2 cellular contexts compared by ENCODE assay signal in genomic region chr19:5369962-5370367, GRCh38.
TF ChIP-seq lines count a peak whose summit lies in the region.

No MANE protein-coding gene starts in this region.

TF ChIP-seq in A549, 52 proteins besides CTCF, POLR2A, EP300 and RAD21 (continued from another document):
- TF ChIP-seq, protein P1, sequence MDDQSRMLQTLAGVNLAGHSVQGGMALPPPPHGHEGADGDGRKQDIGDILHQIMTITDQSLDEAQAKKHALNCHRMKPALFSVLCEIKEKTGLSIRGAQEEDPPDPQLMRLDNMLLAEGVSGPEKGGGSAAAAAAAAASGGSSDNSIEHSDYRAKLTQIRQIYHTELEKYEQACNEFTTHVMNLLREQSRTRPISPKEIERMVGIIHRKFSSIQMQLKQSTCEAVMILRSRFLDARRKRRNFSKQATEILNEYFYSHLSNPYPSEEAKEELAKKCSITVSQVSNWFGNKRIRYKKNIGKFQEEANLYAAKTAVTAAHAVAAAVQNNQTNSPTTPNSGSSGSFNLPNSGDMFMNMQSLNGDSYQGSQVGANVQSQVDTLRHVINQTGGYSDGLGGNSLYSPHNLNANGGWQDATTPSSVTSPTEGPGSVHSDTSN (IDR thresholded peaks at IDR 0.05), result no peak
- peak; percentile 55 for TF ChIP-seq SMC3 (IDR thresholded peaks at IDR 0.05)
- no peak for TF ChIP-seq EHMT2 (IDR thresholded peaks at IDR 0.05; ENCODE audit: low read depth)
- TF ChIP-seq ESRRA (IDR thresholded peaks at IDR 0.05; ENCODE audit: borderline replicate concordance, low read length), result no peak
- TF ChIP-seq HDAC2 (IDR thresholded peaks at IDR 0.05), result no peak
- TF ChIP-seq CEBPB (IDR thresholded peaks at IDR 0.05), result no peak

TF ChIP-seq in K562, 482 proteins besides CTCF, POLR2A, EP300 and RAD21 (continued from another document):
- no peak for TF ChIP-seq GTF2A2 (tag; IDR thresholded peaks at IDR 0.05)
- TF ChIP-seq EGR1 (conservative IDR thresholded peaks at IDR 0.05), result peak; percentile 49
- peak; percentile 28; the same call in 1 of the 2 replicates for TF ChIP-seq DPF2 (IDR thresholded peaks at IDR 0.05)
- no peak for TF ChIP-seq TAF15 (IDR thresholded peaks at IDR 0.05; ENCODE audit: low read depth, low read length)
- TF ChIP-seq TBL1XR1 (IDR thresholded peaks at IDR 0.05; ENCODE audit: low read length in 2 of 2), result no peak
- TF ChIP-seq ZFP36 (IDR thresholded peaks at IDR 0.05; ENCODE audit: low read depth, low read length, partially characterized antibody), result peak; percentile 93
- 0 out of 2 replicates have a peak, but pooled peaks have one; percentile 3 for TF ChIP-seq ZBTB26 (CRISPR knock-in tag; IDR thresholded peaks at IDR 0.05)
- peak; percentile 51 for TF ChIP-seq PKNOX1 (IDR thresholded peaks at IDR 0.05)
- TF ChIP-seq, protein P2, sequence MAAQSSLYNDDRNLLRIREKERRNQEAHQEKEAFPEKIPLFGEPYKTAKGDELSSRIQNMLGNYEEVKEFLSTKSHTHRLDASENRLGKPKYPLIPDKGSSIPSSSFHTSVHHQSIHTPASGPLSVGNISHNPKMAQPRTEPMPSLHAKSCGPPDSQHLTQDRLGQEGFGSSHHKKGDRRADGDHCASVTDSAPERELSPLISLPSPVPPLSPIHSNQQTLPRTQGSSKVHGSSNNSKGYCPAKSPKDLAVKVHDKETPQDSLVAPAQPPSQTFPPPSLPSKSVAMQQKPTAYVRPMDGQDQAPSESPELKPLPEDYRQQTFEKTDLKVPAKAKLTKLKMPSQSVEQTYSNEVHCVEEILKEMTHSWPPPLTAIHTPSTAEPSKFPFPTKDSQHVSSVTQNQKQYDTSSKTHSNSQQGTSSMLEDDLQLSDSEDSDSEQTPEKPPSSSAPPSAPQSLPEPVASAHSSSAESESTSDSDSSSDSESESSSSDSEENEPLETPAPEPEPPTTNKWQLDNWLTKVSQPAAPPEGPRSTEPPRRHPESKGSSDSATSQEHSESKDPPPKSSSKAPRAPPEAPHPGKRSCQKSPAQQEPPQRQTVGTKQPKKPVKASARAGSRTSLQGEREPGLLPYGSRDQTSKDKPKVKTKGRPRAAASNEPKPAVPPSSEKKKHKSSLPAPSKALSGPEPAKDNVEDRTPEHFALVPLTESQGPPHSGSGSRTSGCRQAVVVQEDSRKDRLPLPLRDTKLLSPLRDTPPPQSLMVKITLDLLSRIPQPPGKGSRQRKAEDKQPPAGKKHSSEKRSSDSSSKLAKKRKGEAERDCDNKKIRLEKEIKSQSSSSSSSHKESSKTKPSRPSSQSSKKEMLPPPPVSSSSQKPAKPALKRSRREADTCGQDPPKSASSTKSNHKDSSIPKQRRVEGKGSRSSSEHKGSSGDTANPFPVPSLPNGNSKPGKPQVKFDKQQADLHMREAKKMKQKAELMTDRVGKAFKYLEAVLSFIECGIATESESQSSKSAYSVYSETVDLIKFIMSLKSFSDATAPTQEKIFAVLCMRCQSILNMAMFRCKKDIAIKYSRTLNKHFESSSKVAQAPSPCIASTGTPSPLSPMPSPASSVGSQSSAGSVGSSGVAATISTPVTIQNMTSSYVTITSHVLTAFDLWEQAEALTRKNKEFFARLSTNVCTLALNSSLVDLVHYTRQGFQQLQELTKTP (IDR thresholded peaks at IDR 0.05; ENCODE audit: low read depth in 1 of 2, partially characterized antibody in 2 of 2), result peak in 1 of 2 experiments; percentile 51
- TF ChIP-seq, protein P3, sequence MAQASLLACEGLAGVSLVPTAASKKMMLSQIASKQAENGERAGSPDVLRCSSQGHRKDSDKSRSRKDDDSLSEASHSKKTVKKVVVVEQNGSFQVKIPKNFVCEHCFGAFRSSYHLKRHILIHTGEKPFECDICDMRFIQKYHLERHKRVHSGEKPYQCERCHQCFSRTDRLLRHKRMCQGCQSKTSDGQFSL (CRISPR knock-in tag; IDR thresholded peaks at IDR 0.05), result no peak
- TF ChIP-seq, protein P3 (tag; IDR thresholded peaks at IDR 0.05), result no peak
- TF ChIP-seq DACH1 (IDR thresholded peaks at IDR 0.05; ENCODE audit: partially characterized antibody), result no peak
- peak; percentile 64; the same call in 1 of the 2 replicates for TF ChIP-seq XRCC5 (IDR thresholded peaks at IDR 0.05; ENCODE audit: low read depth, low read length)
- TF ChIP-seq RBFOX2 (IDR thresholded peaks at IDR 0.05; ENCODE audit: low read depth, low read length), result 0 out of 2 replicates have a peak, but pooled peaks have one; percentile 17
- no peak for TF ChIP-seq E2F1 (CRISPR knock-in tag; IDR thresholded peaks at IDR 0.05)
- TF ChIP-seq TOE1 (IDR thresholded peaks at IDR 0.05; ENCODE audit: borderline replicate concordance), result 0 out of 2 replicates have a peak, but pooled peaks have one; percentile 22
- TF ChIP-seq TOE1 (CRISPR knock-in tag; IDR thresholded peaks at IDR 0.05; ENCODE audit: borderline replicate concordance, low read depth), result no peak
- 0 out of 2 replicates have a peak, but pooled peaks have one; percentile 29 for TF ChIP-seq CREM (IDR thresholded peaks at IDR 0.05; ENCODE audit: low read depth)
- peak; percentile 69; the same call in 1 of the 2 replicates for TF ChIP-seq CTBP1 (IDR thresholded peaks at IDR 0.05; ENCODE audit: borderline replicate concordance)
- TF ChIP-seq KDM4B (IDR thresholded peaks at IDR 0.05; ENCODE audit: borderline replicate concordance in 2 of 2, low read depth in 1 of 2), result 0 out of 4 replicates have a peak, but pooled peaks of 1 of the 2 experiments have one; percentile 36
- TF ChIP-seq EHMT2 (IDR thresholded peaks at IDR 0.05), result peak; percentile 28
- peak; percentile 28 to 84; a peak in 3 of 4 replicates for TF ChIP-seq RCOR1 (IDR thresholded peaks at IDR 0.05; ENCODE audit: borderline replicate concordance in 1 of 2, low read depth in 2 of 2, low read length in 2 of 2)
- no peak for TF ChIP-seq ZNF75A (CRISPR knock-in tag; IDR thresholded peaks at IDR 0.05)
- peak; percentile 53 to 74; a peak in 3 of 4 replicates for TF ChIP-seq KDM1A (IDR thresholded peaks at IDR 0.05)
- TF ChIP-seq, protein P4, sequence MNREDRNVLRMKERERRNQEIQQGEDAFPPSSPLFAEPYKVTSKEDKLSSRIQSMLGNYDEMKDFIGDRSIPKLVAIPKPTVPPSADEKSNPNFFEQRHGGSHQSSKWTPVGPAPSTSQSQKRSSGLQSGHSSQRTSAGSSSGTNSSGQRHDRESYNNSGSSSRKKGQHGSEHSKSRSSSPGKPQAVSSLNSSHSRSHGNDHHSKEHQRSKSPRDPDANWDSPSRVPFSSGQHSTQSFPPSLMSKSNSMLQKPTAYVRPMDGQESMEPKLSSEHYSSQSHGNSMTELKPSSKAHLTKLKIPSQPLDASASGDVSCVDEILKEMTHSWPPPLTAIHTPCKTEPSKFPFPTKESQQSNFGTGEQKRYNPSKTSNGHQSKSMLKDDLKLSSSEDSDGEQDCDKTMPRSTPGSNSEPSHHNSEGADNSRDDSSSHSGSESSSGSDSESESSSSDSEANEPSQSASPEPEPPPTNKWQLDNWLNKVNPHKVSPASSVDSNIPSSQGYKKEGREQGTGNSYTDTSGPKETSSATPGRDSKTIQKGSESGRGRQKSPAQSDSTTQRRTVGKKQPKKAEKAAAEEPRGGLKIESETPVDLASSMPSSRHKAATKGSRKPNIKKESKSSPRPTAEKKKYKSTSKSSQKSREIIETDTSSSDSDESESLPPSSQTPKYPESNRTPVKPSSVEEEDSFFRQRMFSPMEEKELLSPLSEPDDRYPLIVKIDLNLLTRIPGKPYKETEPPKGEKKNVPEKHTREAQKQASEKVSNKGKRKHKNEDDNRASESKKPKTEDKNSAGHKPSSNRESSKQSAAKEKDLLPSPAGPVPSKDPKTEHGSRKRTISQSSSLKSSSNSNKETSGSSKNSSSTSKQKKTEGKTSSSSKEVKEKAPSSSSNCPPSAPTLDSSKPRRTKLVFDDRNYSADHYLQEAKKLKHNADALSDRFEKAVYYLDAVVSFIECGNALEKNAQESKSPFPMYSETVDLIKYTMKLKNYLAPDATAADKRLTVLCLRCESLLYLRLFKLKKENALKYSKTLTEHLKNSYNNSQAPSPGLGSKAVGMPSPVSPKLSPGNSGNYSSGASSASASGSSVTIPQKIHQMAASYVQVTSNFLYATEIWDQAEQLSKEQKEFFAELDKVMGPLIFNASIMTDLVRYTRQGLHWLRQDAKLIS (CRISPR knock-in tag; IDR thresholded peaks at IDR 0.05), result no peak
- TF ChIP-seq, protein P5, sequence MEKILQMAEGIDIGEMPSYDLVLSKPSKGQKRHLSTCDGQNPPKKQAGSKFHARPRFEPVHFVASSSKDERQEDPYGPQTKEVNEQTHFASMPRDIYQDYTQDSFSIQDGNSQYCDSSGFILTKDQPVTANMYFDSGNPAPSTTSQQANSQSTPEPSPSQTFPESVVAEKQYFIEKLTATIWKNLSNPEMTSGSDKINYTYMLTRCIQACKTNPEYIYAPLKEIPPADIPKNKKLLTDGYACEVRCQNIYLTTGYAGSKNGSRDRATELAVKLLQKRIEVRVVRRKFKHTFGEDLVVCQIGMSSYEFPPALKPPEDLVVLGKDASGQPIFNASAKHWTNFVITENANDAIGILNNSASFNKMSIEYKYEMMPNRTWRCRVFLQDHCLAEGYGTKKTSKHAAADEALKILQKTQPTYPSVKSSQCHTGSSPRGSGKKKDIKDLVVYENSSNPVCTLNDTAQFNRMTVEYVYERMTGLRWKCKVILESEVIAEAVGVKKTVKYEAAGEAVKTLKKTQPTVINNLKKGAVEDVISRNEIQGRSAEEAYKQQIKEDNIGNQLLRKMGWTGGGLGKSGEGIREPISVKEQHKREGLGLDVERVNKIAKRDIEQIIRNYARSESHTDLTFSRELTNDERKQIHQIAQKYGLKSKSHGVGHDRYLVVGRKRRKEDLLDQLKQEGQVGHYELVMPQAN (IDR thresholded peaks at IDR 0.05; ENCODE audit: borderline replicate concordance), result peak; percentile 43; the same call in 1 of the 2 replicates
- TF ChIP-seq, protein P6, sequence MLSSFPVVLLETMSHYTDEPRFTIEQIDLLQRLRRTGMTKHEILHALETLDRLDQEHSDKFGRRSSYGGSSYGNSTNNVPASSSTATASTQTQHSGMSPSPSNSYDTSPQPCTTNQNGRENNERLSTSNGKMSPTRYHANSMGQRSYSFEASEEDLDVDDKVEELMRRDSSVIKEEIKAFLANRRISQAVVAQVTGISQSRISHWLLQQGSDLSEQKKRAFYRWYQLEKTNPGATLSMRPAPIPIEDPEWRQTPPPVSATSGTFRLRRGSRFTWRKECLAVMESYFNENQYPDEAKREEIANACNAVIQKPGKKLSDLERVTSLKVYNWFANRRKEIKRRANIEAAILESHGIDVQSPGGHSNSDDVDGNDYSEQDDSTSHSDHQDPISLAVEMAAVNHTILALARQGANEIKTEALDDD (IDR thresholded peaks at IDR 0.05), result no peak
- peak; percentile 73; the same call in 1 of the 2 replicates for TF ChIP-seq SMARCA5 (IDR thresholded peaks at IDR 0.05)
- TF ChIP-seq YY1 (IDR thresholded peaks at IDR 0.05; ENCODE audit: borderline replicate concordance in 1 of 3, control insufficient read depth in 1 of 3, extremely low read depth in 1 of 3, insufficient read depth in 3 of 3, insufficient read length in 1 of 3, insufficient replicate concordance in 2 of 3, low read depth in 1 of 3, low read length in 2 of 3), result peak in 1 of 3 experiments; percentile 56
- 0 out of 2 replicates have a peak, but pooled peaks have one; percentile 40 for TF ChIP-seq HDAC2 (IDR thresholded peaks at IDR 0.05)
- TF ChIP-seq BCOR (IDR thresholded peaks at IDR 0.05), result peak; percentile 93
- TF ChIP-seq TRIM28 (IDR thresholded peaks at IDR 0.05), result no peak
